31 cellular contexts compared by ENCODE assay signal in the genomic region with DNA sequence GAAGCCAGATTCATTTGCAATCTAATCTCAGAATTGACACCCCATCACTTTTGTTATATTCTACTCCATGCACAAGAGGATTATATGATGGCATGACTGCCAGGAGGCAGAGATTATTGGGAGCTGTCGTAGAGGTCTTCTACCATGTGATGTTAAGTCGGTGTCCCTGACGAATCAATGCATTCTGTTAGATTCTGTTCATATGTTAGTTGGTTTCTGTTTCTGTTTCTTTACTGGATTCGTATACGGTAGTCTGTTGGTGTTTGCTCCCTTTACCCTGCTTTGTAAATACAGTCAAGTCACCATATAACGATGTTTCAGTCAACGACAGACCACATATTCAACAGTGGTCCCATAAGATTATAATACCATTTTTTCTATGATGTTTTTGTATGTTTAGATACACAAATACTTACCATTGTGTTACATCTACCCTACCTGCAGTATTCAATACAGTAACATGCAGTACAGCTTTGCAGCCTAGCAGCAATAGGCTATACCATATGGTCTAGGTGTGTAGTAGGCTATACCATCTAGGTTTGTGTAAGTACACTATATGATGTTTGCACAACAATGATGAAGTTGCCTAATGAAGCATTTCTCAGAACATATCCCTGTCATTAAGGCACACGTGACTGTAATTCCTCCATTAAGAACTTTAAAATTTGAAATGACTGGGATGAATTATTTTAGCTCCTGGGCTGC. TPM values are rescaled to one million over a fixed set of nuclear protein-coding genes. Genes with fewer than 3 reads are reported as not detected.
"Had no signal": no experiment of that assay in that cellular context is flagged by ENCODE, and none has a peak within 500 bp of the region (broad histone marks: within the 10 kb centered on the region; RNA-seq: fewer than 3 reads in every experiment).

No MANE protein-coding gene starts in this region.

- ATAC-seq: activated CD4-positive, CD25-positive, alpha-beta regulatory T cell treated with anti-CD3 and anti-CD28 coated beads, Interleukin-2, amount 50 U/mL, for 24 hours; activated CD8-positive, alpha-beta T cell treated with anti-CD3 and anti-CD28 coated beads for 36 hours; activated naive CD4-positive, alpha-beta T cell treated with anti-CD3 and anti-CD28 coated beads, Interleukin-2, amount 50 U/mL, for 72 hours; activated naive CD8-positive, alpha-beta T cell treated with anti-CD3 and anti-CD28 coated beads, Interleukin-2, amount 50 U/mL, for 24 hours; body of pancreas; SK-N-SH treated with all-trans-retinoic acid at 6 μM for 48 hours had no signal

- H3K36me3 ChIP-seq: ascending aorta, SJSA1 had no signal

- H3K27ac ChIP-seq: ascending aorta, body of pancreas, KMS-11, SJSA1 had no signal

- H3K4me1 ChIP-seq: ascending aorta, body of pancreas, SJSA1 had no signal

- H3K9ac ChIP-seq: KMS-11 had no signal

- H3K27me3 ChIP-seq: ascending aorta, body of pancreas had no signal

- H3K4me3 ChIP-seq: ascending aorta, body of pancreas, SJSA1 had no signal

- DNase-seq: activated CD4-positive, alpha-beta T cell treated with anti-CD3 and anti-CD28 coated beads for 4 hours; activated CD8-positive, alpha-beta memory T cell treated with anti-CD3 and anti-CD28 coated beads, Interleukin-2, amount 50 U/mL, for 48 hours; activated CD8-positive, alpha-beta T cell treated with anti-CD3 and anti-CD28 coated beads for 36 hours; activated effector memory CD4-positive, alpha-beta T cell treated with anti-CD3 and anti-CD28 coated beads, Interleukin-2, amount 50 U/mL, for 16 hours; activated naive CD4-positive, alpha-beta T cell treated with Interleukin-2 at 50 U/mL for 16 hours; activated naive CD8-positive, alpha-beta T cell treated with anti-CD3 and anti-CD28 coated beads, Interleukin-2, amount 50 U/mL, for 24 hours; activated T-cell treated with anti-CD3 and anti-CD28 coated beads, Interleukin-2, amount 50 U/mL, for 24 hours; amniotic stem cell; body of pancreas; central memory CD4-positive, alpha-beta T cell; NCI-H1092 treated with DMSO at 0.1 percent for 48 hours; NCI-H1417 treated with DMSO at 0.1 percent for 48 hours; NCI-H1694; NCI-H2029; NCI-H2107; NCI-H2171 treated with DMSO at 0.1 percent for 48 hours; NCI-H226; NCI-H526; NCI-H82; NK-92 treated with Interleukin-12 subunit alpha and Interleukin-12 subunit beta, amount 100 ng/mL, for 24 hours; SW 1271 had no signal

- H3K4me2 ChIP-seq: KMS-11 had no signal

- H3K9me3 ChIP-seq: ascending aorta, body of pancreas, SJSA1 had no signal

RNA-seq across cellular contexts. Expression of gene RASSF10, which starts 22.8 kb away (rescaled TPM):
- total RNA-seq: activated CD8-positive, alpha-beta T cell treated with anti-CD3 and anti-CD28 coated beads for 36 hours; activated naive CD4-positive, alpha-beta T cell treated with anti-CD3 and anti-CD28 coated beads, Interleukin-2, amount 50 U/mL, for 72 hours; activated T-helper 1 cell treated with anti-CD3 and anti-CD28 coated beads, Interleukin-12 subunit alpha, Interleukin-12 subunit beta, Interleukin-2, Interleukin-4 antibody, amounts not matched to agents 30 ng/mL and 10 ng/mL and 1 ng/mL, durations not matched to agents 14 hours and 24 hours and 36 hours; ascending aorta; body of pancreas; chondrocyte; MCF 10A; NCI-H460; SJSA1 had no signal
